In the genomic region with DNA sequence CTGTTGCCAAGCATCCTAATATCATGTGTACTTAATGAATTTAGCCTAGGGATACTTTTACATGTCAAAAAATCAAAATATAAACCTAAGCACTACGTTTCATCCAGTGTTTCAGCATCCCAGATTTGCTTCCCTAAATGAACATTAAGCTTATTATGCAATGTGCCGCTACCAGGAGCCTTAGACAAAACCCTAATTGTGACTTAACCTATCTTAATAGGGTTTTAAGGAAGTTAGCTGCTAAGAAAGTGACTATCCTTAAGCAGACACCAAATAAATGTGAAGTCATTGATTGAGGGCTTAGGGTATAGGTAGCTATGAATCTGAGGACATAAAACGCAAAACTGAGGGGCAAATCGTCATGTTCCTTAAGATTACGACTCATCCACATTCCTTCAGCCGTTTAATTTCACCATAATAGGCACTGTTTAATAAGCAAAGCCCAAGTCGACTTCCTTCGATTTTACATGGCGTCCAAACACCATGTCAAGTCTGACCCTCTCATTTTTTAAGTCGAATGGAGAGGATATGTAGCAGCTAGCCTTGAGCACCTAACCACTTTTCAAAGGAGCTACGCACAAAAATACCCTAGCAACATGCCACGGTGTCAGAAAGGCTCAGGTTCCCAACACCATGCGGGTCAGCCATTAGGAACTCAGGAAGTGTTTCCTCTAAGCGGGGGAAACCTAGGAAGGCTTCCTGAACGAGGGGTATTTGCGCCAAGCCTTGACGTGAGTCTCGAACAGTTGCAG, we compare ENCODE assay signal across 8 cellular contexts. TPM values are rescaled to one million over a fixed set of nuclear protein-coding genes. Genes with fewer than 3 reads are reported as not detected.
DNase-seq lines count a peak whose midpoint lies in the region; ATAC-seq, FAIRE-seq and TF ChIP-seq lines count a peak whose summit lies in the region.

No MANE protein-coding gene starts in this region.

- peak overlapping the region; percentile 92 for H3K4me3 ChIP-seq in Caco-2 (ENCODE audit: low read depth, low read length)
- peak overlapping the region; percentile 64 for H3K4me3 ChIP-seq in iPS DF 6.9 (ENCODE audit: low read length)

- H3K4me3 Mint-ChIP-seq in Caco-2 (ENCODE audit: unreplicated experiment) (peak overlapping the region; percentile 100), IgD-negative memory B cell (peak overlapping the region; percentile 97 to 100 (median 99))
- peak overlapping the region; percentile 94 for H3K4me3 Mint-ChIP-seq in activated T-helper 17 cell treated with anti-CD3 and anti-CD28 coated beads, Interleukin-2, amount 50 U/mL, for 72 hours
- H3K4me3 Mint-ChIP-seq in stimulated activated effector memory CD8-positive, alpha-beta T cell treated with anti-CD3 and anti-CD28 coated beads, Interleukin-12 subunit alpha, Interleukin-12 subunit beta, amount 100 ng/mL, for 72 hours = peak overlapping the region; percentile 95

- no peak for TF ChIP-seq CTCF in Caco-2 (IDR thresholded peaks at IDR 0.05; ENCODE audit: insufficient read depth in 1 of 2, low read depth in 1 of 2, low read length in 1 of 2, severe bottlenecking in 1 of 2, unreplicated experiment in 1 of 2)

- H3K4me1 Mint-ChIP-seq in Caco-2 (ENCODE audit: low read depth, unreplicated experiment) (peaks cover 24% of the 10 kb centered on the region), IgD-negative memory B cell (peaks cover 46 to 63% (median 60%) of the 10 kb centered on the region in 3 donors)
- H3K4me1 Mint-ChIP-seq in activated T-helper 17 cell treated with anti-CD3 and anti-CD28 coated beads, Interleukin-2, amount 50 U/mL, for 72 hours = peaks cover 57% of the 10 kb centered on the region
- H3K4me1 Mint-ChIP-seq in stimulated activated effector memory CD8-positive, alpha-beta T cell treated with anti-CD3 and anti-CD28 coated beads, Interleukin-12 subunit alpha, Interleukin-12 subunit beta, amount 100 ng/mL, for 72 hours = peaks cover 67% of the 10 kb centered on the region

- no TSS peak for BruUV-seq in Caco-2 (replicated peaks; lab: Mats Ljungman, UMichigan)

- ATAC-seq in activated T-helper 17 cell treated with anti-CD3 and anti-CD28 coated beads, Interleukin-2, amount 50 U/mL, for 72 hours (replicated peaks) = no peak
- no peak for ATAC-seq in stimulated activated effector memory CD8-positive, alpha-beta T cell treated with anti-CD3 and anti-CD28 coated beads, Interleukin-12 subunit alpha, Interleukin-12 subunit beta, amount 100 ng/mL, for 72 hours

- H3K27me3 Mint-ChIP-seq in Caco-2 (ENCODE audit: insufficient read depth, unreplicated experiment) (no peaks in the 10 kb centered on the region), IgD-negative memory B cell (peaks cover 1% of the 10 kb centered on the region)
- no peaks in the 10 kb centered on the region for H3K27me3 Mint-ChIP-seq in activated T-helper 17 cell treated with anti-CD3 and anti-CD28 coated beads, Interleukin-2, amount 50 U/mL, for 72 hours

- intact Hi-C loops in Caco-2 (cut with micrococcal nuclease; ENCODE audit: unreplicated experiment) = loop anchor here (2.0 kb wide), 1 partner anchor 42 kb away; no protein-coding TSS in a partner anchor

- H3K36me3 Mint-ChIP-seq in Caco-2 (ENCODE audit: insufficient read depth, unreplicated experiment) = peaks cover 48% of the 10 kb centered on the region
- peaks cover 5% of the 10 kb centered on the region for H3K36me3 Mint-ChIP-seq in IgD-negative memory B cell
- H3K36me3 Mint-ChIP-seq in activated T-helper 17 cell treated with anti-CD3 and anti-CD28 coated beads, Interleukin-2, amount 50 U/mL, for 72 hours (ENCODE audit: low read depth) = peaks cover 69% of the 10 kb centered on the region
- H3K36me3 Mint-ChIP-seq in stimulated activated effector memory CD8-positive, alpha-beta T cell treated with anti-CD3 and anti-CD28 coated beads, Interleukin-12 subunit alpha, Interleukin-12 subunit beta, amount 100 ng/mL, for 72 hours = peaks cover 45% of the 10 kb centered on the region

- peak overlapping the region; percentile 100 for H3K27ac Mint-ChIP-seq in Caco-2 (ENCODE audit: unreplicated experiment)
- H3K27ac Mint-ChIP-seq in IgD-negative memory B cell = peak overlapping the region; percentile 92 to 100 (median 100)
- peak overlapping the region; percentile 82 for H3K27ac Mint-ChIP-seq in activated T-helper 17 cell treated with anti-CD3 and anti-CD28 coated beads, Interleukin-2, amount 50 U/mL, for 72 hours
- peak overlapping the region; percentile 100 for H3K27ac Mint-ChIP-seq in stimulated activated effector memory CD8-positive, alpha-beta T cell treated with anti-CD3 and anti-CD28 coated beads, Interleukin-12 subunit alpha, Interleukin-12 subunit beta, amount 100 ng/mL, for 72 hours

- no peaks in the 10 kb centered on the region for H3K27me3 ChIP-seq in Caco-2 (replicated peaks; ENCODE audit: control insufficient read depth, insufficient read depth, low read length)
- H3K27me3 ChIP-seq in iPS DF 6.9 (ENCODE audit: control insufficient read depth, insufficient read depth, low read length) = no peaks in the 10 kb centered on the region

- H3K4me1 ChIP-seq in Caco-2 (peaks cover 18% of the 10 kb centered on the region; the same call in 1 of the 2 replicates), iPS DF 6.9 (ENCODE audit: control insufficient read depth, insufficient read depth, low read length) (no peaks in the 10 kb centered on the region)

- H3K9me3 ChIP-seq in Caco-2 (no peaks in the 10 kb centered on the region), iPS DF 6.9 (ENCODE audit: control insufficient read depth, insufficient read depth, low read length) (no peaks in the 10 kb centered on the region)

- CTCF ChIA-PET in Caco-2 (lab: Charles Lee) = no interaction called here

- H3K27ac ChIP-seq in iPS DF 6.9 (ENCODE audit: low read length) = no peak overlapping the region

- H3K36me3 ChIP-seq in Caco-2 (ENCODE audit: control insufficient read depth, insufficient read depth, low read length) = no peaks in the 10 kb centered on the region
- no peaks in the 10 kb centered on the region for H3K36me3 ChIP-seq in iPS DF 6.9 (ENCODE audit: control insufficient read depth, insufficient read depth, low read length)

- POLR2A ChIA-PET in Caco-2 (lab: Charles Lee) = interaction anchor here (1.0 to 1.5 kb wide), 4 partner anchors 19 to 78 kb away, joined by 3 to 7 read pairs (median 6); no protein-coding TSS in a partner anchor

- DNase-seq in Caco-2 (no peak), iPS DF 6.9 (ENCODE audit: low read depth, low spot score) (no peak), mesenteric fat pad (ENCODE audit: low spot score) (no peak), urothelium cell line (ENCODE audit: low spot score) (no peak)
- DNase-seq in stimulated activated effector memory CD8-positive, alpha-beta T cell treated with anti-CD3 and anti-CD28 coated beads, Interleukin-12 subunit alpha, Interleukin-12 subunit beta, amount 100 ng/mL, for 72 hours (ENCODE audit: low spot score in 2 of 2) = no peak
- DNase-seq in activated CD8-positive, alpha-beta memory T cell treated with anti-CD3 and anti-CD28 coated beads, Interleukin-2, amount 50 U/mL, for 48 hours = no peak

- FAIRE-seq in urothelium cell line (lab: Jason Lieb, UNC) = no peak

- no peaks in the 10 kb centered on the region for H3K9me3 Mint-ChIP-seq in Caco-2 (ENCODE audit: unreplicated experiment)
- H3K9me3 Mint-ChIP-seq in IgD-negative memory B cell = no peaks in the 10 kb centered on the region
- H3K9me3 Mint-ChIP-seq in activated T-helper 17 cell treated with anti-CD3 and anti-CD28 coated beads, Interleukin-2, amount 50 U/mL, for 72 hours = no peaks in the 10 kb centered on the region
- H3K9me3 Mint-ChIP-seq in stimulated activated effector memory CD8-positive, alpha-beta T cell treated with anti-CD3 and anti-CD28 coated beads, Interleukin-12 subunit alpha, Interleukin-12 subunit beta, amount 100 ng/mL, for 72 hours = no peaks in the 10 kb centered on the region

- WGBS in iPS DF 6.9 (ENCODE audit: insufficient coverage, insufficient read length) = no CpG with 5 or more reads among the region's 18 CpGs

RNA-seq across cellular contexts. Expression of a gene that starts 1.1 kb away (rescaled TPM):
- total RNA-seq in Caco-2 (2022) (350 and 379 TPM in 2 replicates), mesenteric fat pad (492 TPM)
- 55.3 TPM for polyA plus RNA-seq in IgD-negative memory B cell
- 100 to 1,000 TPM; 303 to 319 TPM for total RNA-seq in activated T-helper 17 cell treated with anti-CD3 and anti-CD28 coated beads, Interleukin-2, amount 50 U/mL, for 72 hours

RNA-seq across cellular contexts. Expression of a gene that starts 1.4 kb away (rescaled TPM):
- total RNA-seq in Caco-2 (2022) = 209 TPM in 2 replicates
- polyA plus RNA-seq in IgD-negative memory B cell = 134 TPM
- 100 to 1,000 TPM; 180 to 230 TPM for total RNA-seq in activated T-helper 17 cell treated with anti-CD3 and anti-CD28 coated beads, Interleukin-2, amount 50 U/mL, for 72 hours
- total RNA-seq in mesenteric fat pad = 403 TPM

RNA-seq across cellular contexts. Expression of a gene that starts 41.7 kb away (rescaled TPM):
- total RNA-seq in Caco-2 (2022) (37.2 and 37.3 TPM in 2 replicates), mesenteric fat pad (44.6 TPM)
- 21.9 TPM for polyA plus RNA-seq in IgD-negative memory B cell
- total RNA-seq in activated T-helper 17 cell treated with anti-CD3 and anti-CD28 coated beads, Interleukin-2, amount 50 U/mL, for 72 hours = 10 to 100 TPM; 26.1 to 33.1 TPM
